34 cellular contexts compared by ENCODE assay signal in genomic region chr18:22623513-22623912, GRCh38.
"Had no signal": no experiment of that assay in that cellular context is flagged by ENCODE, and none has a peak within 500 bp of the region (broad histone marks: within the 10 kb centered on the region; RNA-seq: fewer than 3 reads in every experiment).

No MANE protein-coding gene starts in this region.

- H3K9ac ChIP-seq: KMS-11 had no signal

- H3K27ac ChIP-seq: KMS-11 had no signal

- H3K4me2 ChIP-seq: KMS-11 had no signal

- H3K27me3 ChIP-seq: MG63 had no signal

- H3K36me3 ChIP-seq: MG63 had no signal

- H3K9me3 ChIP-seq: MG63 had no signal

- DNase-seq: Karpas-422, Kasumi-1, KG1, MG63, MM.1S, MV-4-11, NCI-H1048, NCI-H1092, NCI-H1092 treated with DMSO at 0.1 percent for 48 hours, NCI-H1105, NCI-H1105 treated with DMSO at 0.1 percent for 48 hours, NCI-H1417, NCI-H1417 treated with DMSO at 0.1 percent for 48 hours, NCI-H1436, NCI-H1436 treated with DMSO at 0.1 percent for 48 hours, NCI-H146, NCI-H1694, NCI-H1694 treated with DMSO at 0.1 percent for 48 hours, NCI-H187, NCI-H187 treated with DMSO at 0.1 percent for 48 hours, NCI-H1930, NCI-H2029, NCI-H2029 treated with DMSO at 0.1 percent for 48 hours, NCI-H2081, NCI-H2081 treated with DMSO at 0.1 percent for 48 hours, NCI-H2107, NCI-H2171, NCI-H2171 treated with DMSO at 0.1 percent for 48 hours, NCI-H2227 treated with DMSO at 0.1 percent for 48 hours, NCI-H226, NCI-H345, NCI-H446, NCI-H446 treated with DMSO at 0.1 percent for 48 hours had no signal

- H3K4me3 ChIP-seq: MG63 had no signal
